ENCODE assay signal across 21 cellular contexts in genomic region chr17:41614767-41615166, GRCh38. TPM values are rescaled to one million over a fixed set of nuclear protein-coding genes. Genes with fewer than 3 reads are reported as not detected.
"Had no signal": no experiment of that assay in that cellular context is flagged by ENCODE, and none has a peak within 500 bp of the region (broad histone marks: within the 10 kb centered on the region; RNA-seq: fewer than 3 reads in every experiment).

No MANE protein-coding gene starts in this region.

RNA-seq across cellular contexts. Expression of gene KRT16, which starts 2.2 kb away (rescaled TPM):
- total RNA-seq: dermis microvascular lymphatic vessel endothelial cell; glomerular endothelial cell; heart left ventricle; lung microvascular endothelial cell; mucosa of descending colon; natural killer cell treated with Interleukin-12 subunit alpha and Interleukin-12 subunit beta and Interleukin-15 and Interleukin-18, amount 100 ng/mL, for 72 hours; neural crest cell; testis; upper lobe of left lung; uterus had no signal

RNA-seq across cellular contexts. Expression of gene KRT17, which starts 9.6 kb away (rescaled TPM):
- total RNA-seq: gastrocnemius medialis; left cardiac atrium; lung microvascular endothelial cell; natural killer cell treated with Interleukin-12 subunit alpha and Interleukin-12 subunit beta and Interleukin-15 and Interleukin-18, amount 100 ng/mL, for 72 hours; neural crest cell; right atrium auricular region; sciatic nerve had no signal
- polyA plus RNA-seq: heart left ventricle had no signal

RNA-seq across cellular contexts. Expression of gene KRT14, which starts 28.1 kb away (rescaled TPM):
- total RNA-seq: dermis microvascular lymphatic vessel endothelial cell; gastrocnemius medialis; glomerular endothelial cell; kidney epithelial cell; lung microvascular endothelial cell; mesothelial cell of epicardium; natural killer cell treated with Interleukin-12 subunit alpha and Interleukin-12 subunit beta and Interleukin-15 and Interleukin-18, amount 100 ng/mL, for 72 hours; neural crest cell; upper lobe of left lung had no signal
- polyA plus RNA-seq: heart left ventricle had no signal

RNA-seq across cellular contexts. Expression of gene KRT9, which starts 42.9 kb away (rescaled TPM):
- total RNA-seq: dermis microvascular lymphatic vessel endothelial cell; gastrocnemius medialis; glomerular endothelial cell; heart left ventricle; hepatocyte; kidney epithelial cell; left cardiac atrium; left lung; lung microvascular endothelial cell; mesothelial cell of epicardium; mucosa of descending colon; natural killer cell treated with Interleukin-12 subunit alpha and Interleukin-12 subunit beta and Interleukin-15 and Interleukin-18, amount 100 ng/mL, for 72 hours; neural crest cell; osteoblast; prostate gland; right atrium auricular region; sciatic nerve; skeletal muscle tissue; upper lobe of left lung had no signal
- polyA plus RNA-seq: heart left ventricle, hepatocyte had no signal
